In genomic region chr14:45364565-45364964, GRCh38 we compare ENCODE assay signal across 14 cellular contexts.
"Had no signal": no experiment of that assay in that cellular context is flagged by ENCODE, and none has a peak within 500 bp of the region (broad histone marks: within the 10 kb centered on the region; RNA-seq: fewer than 3 reads in every experiment).

No MANE protein-coding gene starts in this region.

- H3K4me3 ChIP-seq: heart right ventricle, left lung, psoas muscle had no signal

- H3K27me3 Mint-ChIP-seq: activated CD4-positive, alpha-beta memory T cell treated with anti-CD3 and anti-CD28 coated beads, Interleukin-2, amount 10 ng/mL, durations not matched to agents 7 days and 5 days; activated naive CD8-positive, alpha-beta T cell treated with anti-CD3 and anti-CD28 coated beads, Interleukin-2, amount 50 U/mL, for 24 hours had no signal

- H3K9me3 ChIP-seq: heart right ventricle, left lung, psoas muscle had no signal

- H3K4me1 Mint-ChIP-seq: activated CD4-positive, alpha-beta memory T cell treated with anti-CD3 and anti-CD28 coated beads, Interleukin-2, amount 10 ng/mL, durations not matched to agents 7 days and 5 days; activated naive CD8-positive, alpha-beta T cell treated with anti-CD3 and anti-CD28 coated beads, Interleukin-2, amount 50 U/mL, for 24 hours; nephron progenitor cell had no signal

- DNase-seq: activated CD4-positive, alpha-beta memory T cell treated with anti-CD3 and anti-CD28 coated beads, Interleukin-2, amount 10 ng/mL, durations not matched to agents 7 days and 5 days; activated CD8-positive, alpha-beta memory T cell treated with anti-CD3 and anti-CD28 coated beads, Interleukin-2, amount 50 U/mL, for 48 hours; activated naive CD4-positive, alpha-beta T cell; activated naive CD8-positive, alpha-beta T cell treated with anti-CD3 and anti-CD28 coated beads, Interleukin-2, amount 50 U/mL, for 24 hours; foreskin melanocyte; heart right ventricle; left lung; mesenchymal stem cell; nephron progenitor cell; psoas muscle; stimulated activated CD4-positive, alpha-beta T cell treated with anti-CD3 and anti-CD28 coated beads, Interleukin-2, amount 100 ng/mL, for 48 hours; stimulated activated naive CD4-positive, alpha-beta T cell treated with Interleukin-2 at 50 U/mL for 16 hours; trophoblast cell had no signal

- H3K36me3 ChIP-seq: heart right ventricle, left lung had no signal

- H3K9me3 Mint-ChIP-seq: activated CD4-positive, alpha-beta memory T cell treated with anti-CD3 and anti-CD28 coated beads, Interleukin-2, amount 10 ng/mL, durations not matched to agents 7 days and 5 days; activated naive CD8-positive, alpha-beta T cell treated with anti-CD3 and anti-CD28 coated beads, Interleukin-2, amount 50 U/mL, for 24 hours; nephron progenitor cell; T-helper 2 cell treated with Interferon-gamma antibody and Interleukin-4, amounts not matched to agents 5 μg/mL and 100 μg/mL, for 36 hours had no signal

- H3K27ac ChIP-seq: heart right ventricle, left lung, psoas muscle had no signal

- H3K4me1 ChIP-seq: heart right ventricle, left lung, psoas muscle had no signal

- ATAC-seq: activated naive CD8-positive, alpha-beta T cell treated with anti-CD3 and anti-CD28 coated beads, Interleukin-2, amount 50 U/mL, for 24 hours; left lung had no signal

- H3K4me3 Mint-ChIP-seq: activated CD4-positive, alpha-beta memory T cell treated with anti-CD3 and anti-CD28 coated beads, Interleukin-2, amount 10 ng/mL, durations not matched to agents 7 days and 5 days; activated naive CD8-positive, alpha-beta T cell treated with anti-CD3 and anti-CD28 coated beads, Interleukin-2, amount 50 U/mL, for 24 hours; nephron progenitor cell; T-helper 2 cell treated with Interferon-gamma antibody and Interleukin-4, amounts not matched to agents 5 μg/mL and 100 μg/mL, for 36 hours had no signal

- H3K27ac Mint-ChIP-seq: activated CD4-positive, alpha-beta memory T cell treated with anti-CD3 and anti-CD28 coated beads, Interleukin-2, amount 10 ng/mL, durations not matched to agents 7 days and 5 days; activated naive CD8-positive, alpha-beta T cell treated with anti-CD3 and anti-CD28 coated beads, Interleukin-2, amount 50 U/mL, for 24 hours; nephron progenitor cell; T-helper 2 cell treated with Interferon-gamma antibody and Interleukin-4, amounts not matched to agents 5 μg/mL and 100 μg/mL, for 36 hours had no signal

- H3K27me3 ChIP-seq: heart right ventricle, left lung had no signal
